ENCODE assay signal across 12 cellular contexts in the genomic region with DNA sequence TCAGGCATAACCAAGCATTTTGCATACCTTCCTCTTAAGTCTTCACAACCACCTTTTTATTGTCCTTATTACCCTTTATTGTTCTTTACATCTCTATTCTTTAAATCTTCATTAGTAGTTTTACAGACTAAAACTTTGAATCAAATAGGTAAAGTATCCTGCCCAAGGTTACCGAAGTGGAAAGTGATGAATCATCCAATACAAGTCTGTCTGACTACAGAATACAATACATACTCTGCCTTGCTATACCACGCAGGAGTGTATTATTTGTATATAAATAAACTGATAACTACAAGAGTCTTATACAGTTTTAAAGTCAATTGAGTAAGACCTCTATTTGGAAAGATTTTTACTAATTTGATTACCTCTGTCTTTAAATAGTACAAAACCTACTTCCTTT.
DNase-seq lines count a peak whose midpoint lies in the region; ATAC-seq and FAIRE-seq lines count a peak whose summit lies in the region.
"Had no signal": no experiment of that assay in that cellular context is flagged by ENCODE, and none has a peak within 500 bp of the region (broad histone marks: within the 10 kb centered on the region; RNA-seq: fewer than 3 reads in every experiment).

No MANE protein-coding gene starts in this region.

- intact Hi-C loops in cardiac septum (cut with DNase I) = no loop called here

- ATAC-seq in GM18499 (IDR thresholded peaks at IDR 0.05; ENCODE audit: insufficient read depth, unreplicated experiment) (peak; percentile 45), GM21390 (IDR thresholded peaks at IDR 0.05; ENCODE audit: unreplicated experiment) (peak; percentile 42), HG03432 (IDR thresholded peaks at IDR 0.05; ENCODE audit: unreplicated experiment) (peak; percentile 64)

- no peak for DNase-seq in cardiac septum (ENCODE audit: low spot score)
- DNase-seq in NCI-H1417 (lab: John Stamatoyannopoulos, UW) = no peak
- DNase-seq in substantia nigra (lab: John Stamatoyannopoulos, UW) = no peak
- no peak for DNase-seq in NCI-H2196 treated with DMSO at 0.1 percent for 48 hours (lab: John Stamatoyannopoulos, UW; ENCODE audit: unreplicated experiment)
- DNase-seq: cortex of kidney, DMS153 had no signal

- H3K27ac ChIP-seq in substantia nigra (ENCODE audit: low read depth, low read length, poor library complexity, severe bottlenecking) = no peak overlapping the region
- H3K27ac ChIP-seq: KMS-11 had no signal

- FAIRE-seq in colon (lab: Jason Lieb, UNC) = peak; percentile 86
- FAIRE-seq: H1 had no signal
